10 cellular contexts compared by ENCODE assay signal in genomic region chr2:17879913-17880274, GRCh38. TPM values are rescaled to one million over a fixed set of nuclear protein-coding genes. Genes with fewer than 3 reads are reported as not detected.
DNase-seq lines count a peak whose midpoint lies in the region; ATAC-seq and TF ChIP-seq lines count a peak whose summit lies in the region.
"Had no signal": no experiment of that assay in that cellular context is flagged by ENCODE, and none has a peak within 500 bp of the region (broad histone marks: within the 10 kb centered on the region; RNA-seq: fewer than 3 reads in every experiment).

No MANE protein-coding gene starts in this region.

- H3K27me3 ChIP-seq in cardiac muscle cell (peaks cover 52% of the 10 kb centered on the region), body of pancreas (no peaks in the 10 kb centered on the region), right lobe of liver (no peaks in the 10 kb centered on the region), tibial artery (no peaks in the 10 kb centered on the region)
- H3K27me3 ChIP-seq: testis had no signal

- WGBS in body of pancreas, 2 donors, result 6 to 7% methylated on average over 9 of the region's 9 CpGs
- 21% methylated on average over 9 of the region's 9 CpGs for WGBS in right lobe of liver (ENCODE audit: insufficient coverage, low coverage, low lambda C conversion rate, missing lambda C conversion rate)

- peaks cover 25% of the 10 kb centered on the region for H3K4me1 Mint-ChIP-seq in stimulated activated naive CD8-positive, alpha-beta T cell treated with anti-CD3 and anti-CD28 coated beads, Interleukin-15, amount 100 ng/mL, for 72 hours

- H3K27me3 Mint-ChIP-seq in stimulated activated naive CD8-positive, alpha-beta T cell treated with anti-CD3 and anti-CD28 coated beads, Interleukin-15, amount 100 ng/mL, for 72 hours, result peaks cover 77% of the 10 kb centered on the region

- peak overlapping the region in 1 of 2 donors; percentile 30 for H3K4me3 Mint-ChIP-seq in stimulated activated naive CD8-positive, alpha-beta T cell treated with anti-CD3 and anti-CD28 coated beads, Interleukin-15, amount 100 ng/mL, for 72 hours

- no peak for TF ChIP-seq POLR2A in body of pancreas (IDR thresholded peaks at IDR 0.05)
- no peak for TF ChIP-seq POLR2A in right lobe of liver (IDR thresholded peaks at IDR 0.05)

- no peaks in the 10 kb centered on the region for H3K4me1 ChIP-seq in cardiac muscle cell (ENCODE audit: low read depth)
- H3K4me1 ChIP-seq in body of pancreas, result peaks cover 22% of the 10 kb centered on the region
- peaks cover 0 to 18% (median 2%) of the 10 kb centered on the region in 4 donors for H3K4me1 ChIP-seq in right lobe of liver
- peaks cover 0 to 18% (median 10%) of the 10 kb centered on the region in 4 donors for H3K4me1 ChIP-seq in tibial artery

- intact Hi-C loops in left ventricle myocardium superior (cut with micrococcal nuclease), result no loop called here
- intact Hi-C loops in body of pancreas (cut with DNase I), result no loop called here
- intact Hi-C loops in right lobe of liver (cut with DNase I), result no loop called here
- intact Hi-C loops in tibial artery (cut with DNase I; ENCODE audit: low total_unique reads), result no loop called here

- H3K36me3 ChIP-seq in cardiac muscle cell (no peaks in the 10 kb centered on the region), body of pancreas (replicated peaks in 1 of 2; ENCODE audit: insufficient read depth in 1 of 2, low read depth in 2 of 2) (no peaks in the 10 kb centered on the region), right lobe of liver (no peaks in the 10 kb centered on the region), tibial artery (no peaks in the 10 kb centered on the region)

- H3K9me3 Mint-ChIP-seq in stimulated activated naive CD8-positive, alpha-beta T cell treated with anti-CD3 and anti-CD28 coated beads, Interleukin-15, amount 100 ng/mL, for 72 hours, result no peaks in the 10 kb centered on the region

- peak overlapping the region; percentile 87 for H3K4me3 ChIP-seq in cardiac muscle cell
- H3K4me3 ChIP-seq in body of pancreas, result peak overlapping the region; percentile 1 to 58
- peak overlapping the region; percentile 56 to 61 (median 60) for H3K4me3 ChIP-seq in right lobe of liver
- H3K4me3 ChIP-seq in tibial artery, result peak overlapping the region; percentile 60 to 94

- ATAC-seq in left ventricle myocardium superior (no peak), body of pancreas (no peak), right lobe of liver (peak; percentile 43 to 53 (median 50)), GM18520 (IDR thresholded peaks at IDR 0.05; ENCODE audit: unreplicated experiment) (no peak), GM21447 (IDR thresholded peaks at IDR 0.05; ENCODE audit: unreplicated experiment) (no peak)
- no peak for ATAC-seq in stimulated activated naive CD8-positive, alpha-beta T cell treated with anti-CD3 and anti-CD28 coated beads, Interleukin-15, amount 100 ng/mL, for 72 hours

- TF ChIP-seq CTCF in cardiac muscle cell (IDR thresholded peaks at IDR 0.05; ENCODE audit: low read depth, low read length) (no peak), body of pancreas (IDR thresholded peaks at IDR 0.05) (no peak), right lobe of liver (IDR thresholded peaks at IDR 0.05) (no peak), tibial artery (IDR thresholded peaks at IDR 0.05) (no peak)

- no peak for DNase-seq in cardiac muscle cell (ENCODE audit: low read depth in 1 of 2, low spot score in 1 of 2)
- no peak for DNase-seq in left ventricle myocardium superior
- DNase-seq in body of pancreas, result peak in 1 of 4 donors; percentile 6
- no peak for DNase-seq in right lobe of liver
- no peak for DNase-seq in tibial artery
- DNase-seq in stimulated activated naive CD8-positive, alpha-beta T cell treated with anti-CD3 and anti-CD28 coated beads, Interleukin-15, amount 100 ng/mL, for 72 hours, result no peak

- no peak overlapping the region for H3K27ac Mint-ChIP-seq in stimulated activated naive CD8-positive, alpha-beta T cell treated with anti-CD3 and anti-CD28 coated beads, Interleukin-15, amount 100 ng/mL, for 72 hours

- H3K9me3 ChIP-seq in cardiac muscle cell (ENCODE audit: low read depth), result no peaks in the 10 kb centered on the region
- H3K9me3 ChIP-seq in body of pancreas, result no peaks in the 10 kb centered on the region
- no peaks in the 10 kb centered on the region for H3K9me3 ChIP-seq in right lobe of liver
- no peaks in the 10 kb centered on the region for H3K9me3 ChIP-seq in tibial artery
- H3K9me3 ChIP-seq: testis had no signal

- H3K27ac ChIP-seq in cardiac muscle cell (no peak overlapping the region), body of pancreas (peak overlapping the region in 3 of 4 donors; percentile 52 to 81 (median 62)), right lobe of liver (no peak overlapping the region), tibial artery (peak overlapping the region in 1 of 2 donors; percentile 40)

RNA-seq across cellular contexts. Expression of gene KCNS3, which starts 1.4 kb away (rescaled TPM):
- total RNA-seq in cardiac muscle cell (10.5 and 13.1 TPM in 2 replicates), left ventricle myocardium superior (4.9 TPM), body of pancreas (10 to 100 TPM in 1 of 2 donors, 1 to 10 TPM in 1; 8.2 to 20.8 TPM), right lobe of liver (1 to 10 TPM; 1.3 to 6.8 (median 2.9) TPM)
- 3.7 and 9.0 TPM in 2 replicates for polyA plus RNA-seq in cardiac muscle cell
- total RNA-seq: activated CD8-positive, alpha-beta memory T cell treated with anti-CD3 and anti-CD28 coated beads for 36 hours had no signal

Comparison
In these comparisons a context has a peak if more than half of its experiments do, and no peak if none do; other contexts are left out.
1. H3K27ac ChIP-seq: peak in body of pancreas (3 of 4); none in cardiac muscle cell (single experiment) and right lobe of liver (0 of 3).
2. H3K4me3 ChIP-seq: peak in every context shown above with its lines; median percentile 87 in cardiac muscle cell; 77 in tibial artery; 60 in right lobe of liver; 30 in body of pancreas.
3. ATAC-seq: peak in right lobe of liver (4 of 4); none in left ventricle myocardium superior (single experiment), body of pancreas (single experiment), GM18520 (single experiment), GM21447 (single experiment) and stimulated activated naive CD8-positive, alpha-beta T cell treated with anti-CD3 and anti-CD28 coated beads, Interleukin-15, amount 100 ng/mL, for 72 hours (single experiment).